ENCODE assay signal across 8 cellular contexts in the genomic region with DNA sequence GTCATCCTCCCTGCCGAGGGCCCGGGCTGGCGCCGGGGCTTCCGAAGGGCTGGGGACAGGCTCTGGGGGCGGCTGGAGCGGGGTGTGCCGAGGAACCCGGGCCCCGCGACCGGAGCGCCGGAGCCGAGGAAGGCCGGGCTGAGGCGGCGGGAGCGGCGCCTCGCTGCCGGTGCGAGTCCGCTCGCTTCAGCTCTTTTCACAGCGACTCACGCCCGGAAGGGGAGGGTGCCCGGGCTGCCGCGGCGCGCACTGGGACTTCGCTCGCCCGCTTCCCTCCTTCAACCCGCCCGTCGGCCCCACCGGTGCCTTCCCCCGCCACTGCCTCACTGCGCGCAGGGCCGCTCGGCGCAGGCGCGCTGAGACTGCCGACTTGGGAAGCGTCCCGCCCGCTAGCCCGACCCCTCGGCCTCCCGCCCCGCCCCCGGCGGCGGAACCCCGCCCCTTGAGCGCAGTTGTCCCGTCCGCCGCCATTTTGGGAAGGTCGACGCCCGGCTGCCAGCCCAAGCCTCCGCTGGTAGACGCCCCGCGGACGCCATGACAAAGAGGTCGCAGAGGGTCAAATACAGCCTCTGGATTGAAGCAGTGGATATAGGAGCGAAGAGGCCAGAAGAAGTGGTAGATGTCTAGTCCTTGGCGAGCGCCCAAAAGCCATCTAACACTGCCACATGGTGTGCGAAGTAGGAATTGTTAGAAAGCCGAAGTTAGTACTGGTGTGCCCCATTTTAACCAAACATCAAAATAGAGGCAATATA. TPM values are rescaled to one million over a fixed set of nuclear protein-coding genes. Genes with fewer than 3 reads are reported as not detected.
DNase-seq lines count a peak whose midpoint lies in the region; ATAC-seq and TF ChIP-seq lines count a peak whose summit lies in the region.

UBE2G1 (minus strand) TSS at position 364 of the 752 bp plus-strand sequence; CDS start at position 5, 359 bp downstream.

- H3K27me3 ChIP-seq in gastroesophageal sphincter (no peaks in the 10 kb centered on the region), suprapubic skin (no peaks in the 10 kb centered on the region)

- POLR2A ChIA-PET in HEK293T (lab: Yijun Ruan, JAX), result interaction anchor here (1.0 to 1.6 kb wide), 4 partner anchors 34 to 151 kb away, joined by 3 to 5 read pairs (median 4); no protein-coding TSS in a partner anchor

- H3K36me3 ChIP-seq in gastroesophageal sphincter (no peaks in the 10 kb centered on the region), suprapubic skin (no peaks in the 10 kb centered on the region)

- intact Hi-C loops in activated naive CD4-positive, alpha-beta T cell treated with anti-CD3 and anti-CD28 coated beads for 36 hours (cut with micrococcal nuclease), result loop anchor here (1.0 to 10.0 kb wide), 8 partner anchors 103 to 1121 kb away; partner anchors contain the start of genes ANKFY1, ARRB2, ATP2A3 and CYB5D2

- WGBS in gastroesophageal sphincter (ENCODE audit: low coverage in 1 of 2), 2 donors, result 4% methylated on average over 5 of the region's 78 CpGs; no CpG with 5 or more reads in 1 of the 2 donors
- 1% methylated on average over 10 of the region's 78 CpGs for WGBS in suprapubic skin

- peak within 1 kb of the TSS; percentile 71 for H3K4me3 Mint-ChIP-seq in activated naive CD4-positive, alpha-beta T cell treated with anti-CD3 and anti-CD28 coated beads for 36 hours

- peak; percentile 94 for DNase-seq in GM04504 (ENCODE audit: low read depth)
- peak; percentile 97 for DNase-seq in HEK293T (ENCODE audit: extremely low spot score)
- peak; percentile 94 for DNase-seq in NAMALWA (ENCODE audit: low spot score)
- peak; percentile 99 for DNase-seq in SK-N-DZ (ENCODE audit: low spot score)
- DNase-seq in activated naive CD4-positive, alpha-beta T cell treated with anti-CD3 and anti-CD28 coated beads for 36 hours, result peak; percentile 99
- DNase-seq in non-pigmented ciliary epithelial cell (ENCODE audit: low read depth), result peak; percentile 78
- DNase-seq in suprapubic skin (ENCODE audit: low spot score in 2 of 2), result peak; percentile 98

- peak in 3 of 4 experiments; percentile 19 to 26 (median 24) for TF ChIP-seq CTCF in gastroesophageal sphincter (IDR thresholded peaks at IDR 0.05)
- peak in 1 of 2 donors; percentile 8 for TF ChIP-seq CTCF in suprapubic skin (IDR thresholded peaks at IDR 0.05)

- H3K36me3 Mint-ChIP-seq in activated naive CD4-positive, alpha-beta T cell treated with anti-CD3 and anti-CD28 coated beads for 36 hours (ENCODE audit: low read depth), result peaks cover 5% of the 10 kb centered on the region

- H3K4me1 ChIP-seq in gastroesophageal sphincter (peaks cover 0 to 40% (median 11%) of the 10 kb centered on the region in 3 donors), suprapubic skin (peaks cover 21% of the 10 kb centered on the region)

- TF ChIP-seq EP300 in gastroesophageal sphincter (IDR thresholded peaks at IDR 0.05) (no peak), suprapubic skin (IDR thresholded peaks at IDR 0.05) (no peak)

- CTCF ChIA-PET in HEK293T (lab: Yijun Ruan, JAX), result interaction anchor here (0.9 to 1.3 kb wide), 3 partner anchors 150 to 166 kb away, joined by 3 to 4 read pairs (median 3); no protein-coding TSS in a partner anchor
- CTCF ChIA-PET in activated naive CD4-positive, alpha-beta T cell treated with anti-CD3 and anti-CD28 coated beads for 36 hours (lab: Charles Lee), result interaction anchor here (1.2 kb wide), 1 partner anchor 30 kb away, joined by 3 read pairs; no protein-coding TSS in a partner anchor

- peaks cover 31% of the 10 kb centered on the region for H3K4me1 Mint-ChIP-seq in activated naive CD4-positive, alpha-beta T cell treated with anti-CD3 and anti-CD28 coated beads for 36 hours (ENCODE audit: low read depth)

- peak within 1 kb of the TSS; percentile 95 to 100 (median 99) for H3K27ac ChIP-seq in gastroesophageal sphincter
- peak within 1 kb of the TSS; percentile 98 for H3K27ac ChIP-seq in suprapubic skin

- H3K9me3 Mint-ChIP-seq in activated naive CD4-positive, alpha-beta T cell treated with anti-CD3 and anti-CD28 coated beads for 36 hours, result no peaks in the 10 kb centered on the region

- peak within 1 kb of the TSS; percentile 81 for H3K27ac Mint-ChIP-seq in activated naive CD4-positive, alpha-beta T cell treated with anti-CD3 and anti-CD28 coated beads for 36 hours

- no peaks in the 10 kb centered on the region for H3K27me3 Mint-ChIP-seq in activated naive CD4-positive, alpha-beta T cell treated with anti-CD3 and anti-CD28 coated beads for 36 hours (ENCODE audit: low read depth)

- peak within 1 kb of the TSS; percentile 84 to 100 for H3K4me3 ChIP-seq in gastroesophageal sphincter
- peak within 1 kb of the TSS; percentile 96 for H3K4me3 ChIP-seq in suprapubic skin

- TF ChIP-seq POLR2A in gastroesophageal sphincter (IDR thresholded peaks at IDR 0.05) (peak; percentile 92), suprapubic skin (IDR thresholded peaks at IDR 0.05) (peak; percentile 65 to 74)

- H3K9me3 ChIP-seq in gastroesophageal sphincter (no peaks in the 10 kb centered on the region), suprapubic skin (no peaks in the 10 kb centered on the region)

- peak; percentile 96 for ATAC-seq in gastroesophageal sphincter

TF ChIP-seq in HEK293T, 16 proteins besides CTCF, POLR2A, EP300 and RAD21:
- TF ChIP-seq PKNOX1 (IDR thresholded peaks at IDR 0.05) (peak; percentile 62), ARNT (IDR thresholded peaks at IDR 0.05) (no peak)

RNA-seq across cellular contexts. Expression of gene UBE2G1, which starts in this region (rescaled TPM):
- polyA plus RNA-seq in SK-N-DZ (2014; cell fraction: cytosol; rRNA removed), result 89.3 and 113 TPM in 2 replicates
- polyA plus RNA-seq in SK-N-DZ (2014; cell fraction: nucleus; rRNA removed), result 42.8 and 63.0 TPM in 2 replicates
- 10 to 100 TPM; 33.3 to 36.1 TPM for total RNA-seq in activated naive CD4-positive, alpha-beta T cell treated with anti-CD3 and anti-CD28 coated beads for 36 hours
- 10 to 100 TPM; 50.9 to 77.5 (median 67.9) TPM for total RNA-seq in gastroesophageal sphincter
- 10 to 100 TPM; 53.4 to 75.4 (median 67.4) TPM for total RNA-seq in suprapubic skin

Comparison
In these comparisons a context has a peak if more than half of its experiments do, and no peak if none do; other contexts are left out.
1. Peak in every context shown above with its lines: DNase-seq, ATAC-seq, H3K4me3 ChIP-seq and H3K27ac ChIP-seq.